In genomic region chr11:72814139-72814830, GRCh38 we compare ENCODE assay signal across 8 cellular contexts. TPM values are rescaled to one million over a fixed set of nuclear protein-coding genes. Genes with fewer than 3 reads are reported as not detected.
DNase-seq lines count a peak whose midpoint lies in the region; TF ChIP-seq lines count a peak whose summit lies in the region.

Gene ATG16L2 (plus strand): TSS chr11:72814411. CDS start chr11:72814446, 35 bp downstream.

- H3K27me3 Mint-ChIP-seq in type B pancreatic cell = no peaks in the 10 kb centered on the region

- H3K4me1 Mint-ChIP-seq in type B pancreatic cell (ENCODE audit: unreplicated experiment) = peaks cover 15% of the 10 kb centered on the region

- intact Hi-C loops in cardiac septum (cut with DNase I) (loop anchor here (10.0 kb wide), 1 partner anchor 589 kb away; the partner anchor contains the start of gene INPPL1), posterior cingulate gyrus (cut with DNase I) (loop anchor here (1.0 kb wide), 1 partner anchor 20 kb away; the partner anchor contains the start of gene STARD10)

- no peaks in the 10 kb centered on the region for H3K4me1 ChIP-seq in HEK293 (ENCODE audit: control insufficient read depth, insufficient read depth, low read length)

- H3K9me3 ChIP-seq in HEK293 (ENCODE audit: control insufficient read depth, insufficient read depth, low read depth, low read length) = no peaks in the 10 kb centered on the region

- H3K9me3 Mint-ChIP-seq in type B pancreatic cell = no peaks in the 10 kb centered on the region

- DNase-seq in GM10248 (ENCODE audit: extremely low spot score) = peak; percentile 95
- DNase-seq in MV-4-11 (lab: John Stamatoyannopoulos, UW) = peak; percentile 69
- peak; percentile 81 for DNase-seq in SW480 (ENCODE audit: low spot score)
- DNase-seq in activated naive CD8-positive, alpha-beta T cell treated with anti-CD3 and anti-CD28 coated beads, Interleukin-2, amount 50 U/mL, for 16 hours (ENCODE audit: low read depth, low spot score) = peak; percentile 82
- peak; percentile 96 for DNase-seq in cardiac septum (ENCODE audit: low spot score)
- peak; percentile 77 to 98 (median 86) for DNase-seq in posterior cingulate gyrus
- peak; percentile 92 for DNase-seq in type B pancreatic cell (ENCODE audit: extremely low spot score, unreplicated experiment)

- peak within 1 kb of the TSS; percentile 70 for H3K4me3 ChIP-seq in HEK293 (ENCODE audit: low read depth, low read length)

- peak within 1 kb of the TSS; percentile 73 for H3K27ac ChIP-seq in HEK293 (ENCODE audit: extremely low read depth, low read depth, low read length)

- H3K4me3 Mint-ChIP-seq in type B pancreatic cell = peak within 1 kb of the TSS; percentile 97

- TF ChIP-seq CTCF in GM10248 (IDR thresholded peaks at IDR 0.05; ENCODE audit: control extremely low read depth, extremely low read depth, low read depth, missing control alignments) (peak; percentile 25), HEK293 (tag by site-specific recombination; IDR thresholded peaks at IDR 0.05) (no peak), type B pancreatic cell (conservative IDR thresholded peaks at IDR 0.05) (peak; percentile 49)

- peaks cover 8% of the 10 kb centered on the region for H3K36me3 Mint-ChIP-seq in type B pancreatic cell

- POLR2A ChIA-PET in GM10248 (lab: Yijun Ruan, JAX) (interaction anchor here (0.9 to 1.5 kb wide), 4 partner anchors 8 to 92 kb away, joined by 3 to 8 read pairs (median 4); partner anchors contain the start of gene STARD10), HEK293 (lab: Yijun Ruan, JAX) (no interaction called here)

- H3K27ac Mint-ChIP-seq in type B pancreatic cell = peak within 1 kb of the TSS; percentile 95

- CTCF ChIA-PET in GM10248 (lab: Yijun Ruan, JAX) (interaction anchor here (1.2 to 11.8 kb wide), 6 partner anchors 20 to 365 kb away, joined by 3 to 83 read pairs (median 5); partner anchors contain the start of gene STARD10), HEK293 (lab: Yijun Ruan, JAX) (interaction anchor here (1.1 to 2.1 kb wide), 2 partner anchors 20 to 89 kb away, joined by 5 to 7 read pairs; partner anchors contain the start of gene STARD10)

- peaks cover 0 to 16% of the 10 kb centered on the region in 2 experiments; a peak in 1 of 3 replicates for H3K36me3 ChIP-seq in HEK293 (ENCODE audit: control insufficient read depth in 2 of 2, insufficient read depth in 1 of 2, low read length in 2 of 2)

TF ChIP-seq in HEK293, 187 proteins besides CTCF, POLR2A, EP300 and RAD21 (continues in another document):
- TF ChIP-seq ZNF561 (tag by site-specific recombination; IDR thresholded peaks at IDR 0.05; ENCODE audit: borderline replicate concordance) (peak; percentile 45; the same call in 1 of the 2 replicates), ZNF555 (tag by site-specific recombination; conservative IDR thresholded peaks at IDR 0.05) (no peak), ZNF280C (tag by site-specific recombination; IDR thresholded peaks at IDR 0.05) (no peak), KLF7 (tag by site-specific recombination; IDR thresholded peaks at IDR 0.05; ENCODE audit: borderline replicate concordance) (0 out of 2 replicates have a peak, but pooled peaks have one; percentile 51), ZNF707 (tag by site-specific recombination; IDR thresholded peaks at IDR 0.05) (no peak), ZNF169 (tag by site-specific recombination; IDR thresholded peaks at IDR 0.05) (no peak), SCRT2 (tag by site-specific recombination; IDR thresholded peaks at IDR 0.05) (no peak), BCL11A (tag by site-specific recombination; IDR thresholded peaks at IDR 0.05; ENCODE audit: low read depth) (no peak), INSM2 (tag by site-specific recombination; IDR thresholded peaks at IDR 0.05) (no peak), SP3 (tag by site-specific recombination; IDR thresholded peaks at IDR 0.05) (peak; percentile 85), ZSCAN23 (tag by site-specific recombination; IDR thresholded peaks at IDR 0.05) (no peak), ZNF843 (tag by site-specific recombination; IDR thresholded peaks at IDR 0.05) (0 out of 2 replicates have a peak, but pooled peaks have one; percentile 41), ZNF10 (tag by site-specific recombination; IDR thresholded peaks at IDR 0.05) (no peak), ZBTB7A (tag by site-specific recombination; IDR thresholded peaks at IDR 0.05; ENCODE audit: low read depth) (0 out of 2 replicates have a peak, but pooled peaks have one; percentile 2), ZNF223 (tag by site-specific recombination; IDR thresholded peaks at IDR 0.05) (no peak), ZNF274 (IDR thresholded peaks at IDR 0.05; ENCODE audit: low read length) (no peak), ZNF274 (tag by site-specific recombination; IDR thresholded peaks at IDR 0.05; ENCODE audit: borderline replicate concordance) (no peak), ZNF121 (tag by site-specific recombination; IDR thresholded peaks at IDR 0.05) (no peak), ZNF48 (tag by site-specific recombination; IDR thresholded peaks at IDR 0.05) (no peak), ZNF133 (tag by site-specific recombination; IDR thresholded peaks at IDR 0.05) (no peak), ZNF155 (tag by site-specific recombination; IDR thresholded peaks at IDR 0.05) (no peak), PRDM2 (tag by site-specific recombination; IDR thresholded peaks at IDR 0.05; ENCODE audit: borderline replicate concordance) (no peak)

RNA-seq across cellular contexts. Expression of gene ATG16L2, which starts in this region (rescaled TPM):
- total RNA-seq in cardiac septum (21.4 TPM), type B pancreatic cell (ENCODE audit: low replicate concordance) (26.3 and 29.5 TPM in 2 replicates)

Comparison
In these comparisons a context has a peak if more than half of its experiments do, and no peak if none do; other contexts are left out.
1. Peak in every context shown above with its lines: DNase-seq, H3K4me3 ChIP-seq and H3K27ac ChIP-seq.